Comparison of ENCODE assay signal across 8 cellular contexts in genomic region chr1:196372896-196373536, GRCh38.
A peak's percentile ranks its signal among the peaks of the same experiment; 100 is the strongest.
DNase-seq lines count a peak whose midpoint lies in the region; ATAC-seq, FAIRE-seq and TF ChIP-seq lines count a peak whose summit lies in the region.

No MANE protein-coding gene starts in this region.

- H3K36me3 ChIP-seq in WERI-Rb-1 (no peaks in the 10 kb centered on the region), HepG2 (replicated peaks in 1 of 2; ENCODE audit: control insufficient read depth in 1 of 2, insufficient read depth in 2 of 2, low read length in 2 of 2) (no peaks in the 10 kb centered on the region)

- no peaks in the 10 kb centered on the region for H4K20me1 ChIP-seq in HepG2 (ENCODE audit: insufficient read depth, low read length)

- TF ChIP-seq CTCF in WERI-Rb-1 (IDR thresholded peaks at IDR 0.05; ENCODE audit: low read depth, low read length) (peak; percentile 33; the same call in 1 of the 2 replicates), HepG2 (CRISPR knock-in tag; IDR thresholded peaks at IDR 0.05) (peak; percentile 27; the same call in 1 of the 2 replicates)

- H3K27ac ChIP-seq in WERI-Rb-1, result no peak overlapping the region
- H3K27ac ChIP-seq in HepG2 (ENCODE audit: extremely low read length, insufficient read depth, low read length), result no peak overlapping the region

- no peak for TF ChIP-seq RAD21 in HepG2 (CRISPR knock-in tag; IDR thresholded peaks at IDR 0.05)

- no peak overlapping the region for H3K4me2 ChIP-seq in HepG2 (ENCODE audit: low read depth, low read length)

- H3K9ac ChIP-seq in HepG2 (ENCODE audit: insufficient read depth, low read depth, low read length), result no peak overlapping the region

- no peak overlapping the region for H3K4me3 ChIP-seq in WERI-Rb-1 (ENCODE audit: low read depth, low read length)
- no peak overlapping the region for H3K4me3 ChIP-seq in HepG2 (replicated peaks in 1 of 3; ENCODE audit: insufficient read depth in 1 of 3, low read depth in 2 of 3, low read length in 3 of 3)

- intact Hi-C loops in HepG2 (cut with micrococcal nuclease; ENCODE audit: unreplicated experiment), result no loop called here

- DNase-seq in DMS 273 (lab: John Stamatoyannopoulos, UW; ENCODE audit: unreplicated experiment) (peak; percentile 48), DMS 273 treated with DMSO at 0.1 percent for 48 hours (lab: John Stamatoyannopoulos, UW) (no peak), HS-5 (ENCODE audit: low read depth) (peak; percentile 35), WERI-Rb-1 (no peak), HepG2 (ENCODE audit: low spot score) (peak; percentile 27), COLO668 (lab: John Stamatoyannopoulos, UW; ENCODE audit: unreplicated experiment) (no peak), dedifferentiated amniotic fluid mesenchymal stem cell (ENCODE audit: extremely low spot score) (no peak)

- no peaks in the 10 kb centered on the region for H3K4me1 ChIP-seq in HepG2 (ENCODE audit: insufficient read depth, low read length)

- H3K9me3 ChIP-seq in WERI-Rb-1 (ENCODE audit: severe bottlenecking) (no peaks in the 10 kb centered on the region), HepG2 (ENCODE audit: low read length) (no peaks in the 10 kb centered on the region)

- POLR2A ChIA-PET in HepG2 (lab: Yijun Ruan, JAX), result no interaction called here

- in situ Hi-C loops in HepG2 (cut with HindIII; ENCODE audit: extremely low pct_ligation_motif_present, low pct_unique_long_range_greater_than_20kb), result no loop called here

- 9% methylated on average over 2 of the region's 2 CpGs for WGBS in HepG2 (ENCODE audit: low lambda C conversion rate)

- no peaks in the 10 kb centered on the region for H3K27me3 ChIP-seq in WERI-Rb-1 (ENCODE audit: insufficient read depth, low read depth, severe bottlenecking)
- H3K27me3 ChIP-seq in HepG2 (ENCODE audit: control insufficient read depth in 1 of 2, insufficient read depth in 2 of 2, low read length in 2 of 2), result no peaks in the 10 kb centered on the region

- peak; percentile 15 for FAIRE-seq in HepG2 (lab: Jason Lieb, UNC)

- ATAC-seq in GM21526 (IDR thresholded peaks at IDR 0.05; ENCODE audit: low FRiP score, unreplicated experiment) (peak; percentile 81), HepG2 (peak; percentile 49; the same call in 1 of the 3 replicates)

- no peak for TF ChIP-seq EP300 in HepG2 (IDR thresholded peaks at IDR 0.05; ENCODE audit: low read depth in 2 of 2, low read length in 2 of 2)
- no peak for TF ChIP-seq EP300 in HepG2 (CRISPR knock-in tag; IDR thresholded peaks at IDR 0.05; ENCODE audit: borderline replicate concordance)

- H3K79me2 ChIP-seq in HepG2 (ENCODE audit: insufficient read depth, low read length), result no peaks in the 10 kb centered on the region

- CTCF ChIA-PET in HepG2 (lab: Yijun Ruan, JAX; ENCODE audit: low intra/inter-chr PET ratio, low total read pairs), result interaction anchor here (1.2 to 1.4 kb wide), 2 partner anchors 18 to 225 kb away, joined by 3 to 4 read pairs; no protein-coding TSS in a partner anchor

- no TSS peak for BruUV-seq in HepG2 (replicated peaks; lab: Mats Ljungman, UMichigan)

- no peak overlapping the region for H2AFZ ChIP-seq in HepG2 (ENCODE audit: low read length)

- TF ChIP-seq POLR2A in HepG2 (IDR thresholded peaks at IDR 0.05; ENCODE audit: insufficient read depth in 1 of 2, low read depth in 2 of 2, low read length in 2 of 2), result no peak

TF ChIP-seq in HepG2, 621 proteins besides CTCF, POLR2A, EP300 and RAD21:
- TF ChIP-seq GMEB1 (CRISPR knock-in tag; IDR thresholded peaks at IDR 0.05; ENCODE audit: borderline replicate concordance) (no peak), HIVEP1 (CRISPR knock-in tag; IDR thresholded peaks at IDR 0.05) (no peak), MIXL1 (CRISPR knock-in tag; IDR thresholded peaks at IDR 0.05) (0 out of 2 replicates have a peak, but pooled peaks have one; percentile 16), ZNF18 (CRISPR knock-in tag; IDR thresholded peaks at IDR 0.05; ENCODE audit: insufficient replicate concordance) (no peak), ZNF101 (CRISPR knock-in tag; IDR thresholded peaks at IDR 0.05; ENCODE audit: borderline replicate concordance, low read depth) (no peak), ATF4 (CRISPR knock-in tag; IDR thresholded peaks at IDR 0.05) (no peak), MAFK (conservative IDR thresholded peaks at IDR 0.05 in 1 of 2, IDR thresholded peaks at IDR 0.05 in 1 of 2; ENCODE audit: low read length in 2 of 2) (peak in 1 of 2 experiments; percentile 20; a peak in 1 of 4 replicates), ZNF563 (CRISPR knock-in tag; IDR thresholded peaks at IDR 0.05) (no peak), NCOR1 (IDR thresholded peaks at IDR 0.05; ENCODE audit: borderline replicate concordance, low read length) (no peak)

Comparison
In these comparisons a context has a peak if more than half of its experiments do, and no peak if none do; other contexts are left out.
1. DNase-seq: peak in DMS 273 (single experiment), HS-5 (single experiment) and HepG2 (single experiment); none in DMS 273 treated with DMSO at 0.1 percent for 48 hours (single experiment), WERI-Rb-1 (single experiment), COLO668 (single experiment) and dedifferentiated amniotic fluid mesenchymal stem cell (single experiment).